In the genomic region with DNA sequence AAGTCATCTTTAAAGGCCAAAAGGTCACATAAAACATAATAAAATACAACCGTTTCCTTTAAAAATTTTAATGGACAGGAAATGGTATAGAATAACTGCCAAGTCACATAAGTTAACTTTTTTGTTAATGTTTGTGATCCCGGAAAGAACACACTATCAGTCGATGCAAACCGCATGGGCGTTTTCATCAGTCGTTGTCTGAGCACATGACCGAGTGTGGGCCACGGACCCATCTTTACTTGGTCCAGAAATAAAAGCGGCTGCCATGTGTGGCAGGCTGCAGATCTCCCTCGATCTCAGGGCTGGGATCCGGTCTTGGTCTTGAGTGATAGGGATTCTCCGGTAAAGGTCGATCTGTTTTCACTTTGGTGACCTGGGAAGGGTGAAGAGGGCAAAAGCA, we compare ENCODE assay signal across 1 cellular context.
TF ChIP-seq lines count a peak whose summit lies in the region.

No MANE protein-coding gene starts in this region.

TF ChIP-seq in endothelial cell of umbilical vein, 7 proteins besides CTCF, POLR2A, EP300 and RAD21:
- no peak for TF ChIP-seq JUN (IDR thresholded peaks at IDR 0.05; ENCODE audit: borderline replicate concordance, insufficient read depth, insufficient read length, low read depth)
- no peak for TF ChIP-seq FOS (IDR thresholded peaks at IDR 0.05; ENCODE audit: borderline replicate concordance, insufficient read depth, low read length)
- TF ChIP-seq, protein P1, sequence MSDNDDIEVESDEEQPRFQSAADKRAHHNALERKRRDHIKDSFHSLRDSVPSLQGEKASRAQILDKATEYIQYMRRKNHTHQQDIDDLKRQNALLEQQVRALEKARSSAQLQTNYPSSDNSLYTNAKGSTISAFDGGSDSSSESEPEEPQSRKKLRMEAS (IDR thresholded peaks at IDR 0.05; ENCODE audit: insufficient read depth, insufficient read length): no peak
- TF ChIP-seq MYC (IDR thresholded peaks at IDR 0.05; ENCODE audit: low read depth, low read length): no peak
- TF ChIP-seq POLR2AphosphoS5 (IDR thresholded peaks at IDR 0.05; ENCODE audit: insufficient read depth, low read depth, low read length): no peak
- no peak for TF ChIP-seq EZH2 (IDR thresholded peaks at IDR 0.05; ENCODE audit: borderline replicate concordance, low read depth, low read length, severe bottlenecking)
- TF ChIP-seq GATA2 (IDR thresholded peaks at IDR 0.05; ENCODE audit: insufficient read depth, insufficient read length, low read depth, low read length): no peak
